ENCODE assay signal across 9 cellular contexts in the genomic region with DNA sequence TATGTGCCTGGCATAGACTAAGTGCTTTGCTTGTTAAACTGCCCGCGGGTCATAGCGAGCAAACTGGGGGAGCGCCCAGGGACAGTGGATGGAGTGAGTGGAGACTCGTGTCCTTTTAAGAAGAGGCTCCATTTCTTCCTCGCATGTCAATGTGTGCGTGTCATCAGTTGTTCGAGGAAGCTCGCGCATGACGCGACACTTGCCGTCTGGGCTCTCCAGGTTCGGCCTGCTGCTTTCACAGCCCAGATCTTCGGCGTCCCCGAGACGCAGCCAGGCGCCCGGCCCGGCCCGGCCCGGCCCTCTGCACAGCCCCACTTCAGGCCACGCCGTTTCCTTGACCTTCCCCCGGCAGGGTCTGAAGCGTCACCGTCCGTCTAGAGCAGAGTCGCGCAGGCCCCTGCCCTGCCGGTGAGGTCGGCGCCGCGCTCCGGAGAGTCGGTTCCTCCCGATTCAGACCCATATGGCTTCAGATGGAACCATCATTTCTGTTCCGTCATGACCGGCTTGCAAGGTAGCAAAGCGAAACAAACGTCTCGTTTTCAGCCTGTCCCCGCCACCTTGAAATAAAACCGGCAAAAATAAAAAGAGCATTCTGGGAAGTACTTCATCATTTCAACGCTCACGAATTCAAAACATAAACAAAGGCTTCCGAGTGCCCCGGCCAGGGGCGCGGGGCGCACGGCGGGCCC. TPM values are rescaled to one million over a fixed set of nuclear protein-coding genes. Genes with fewer than 3 reads are reported as not detected.
DNase-seq lines count a peak whose midpoint lies in the region; ATAC-seq and TF ChIP-seq lines count a peak whose summit lies in the region.
"Had no signal": no experiment of that assay in that cellular context is flagged by ENCODE, and none has a peak within 500 bp of the region (broad histone marks: within the 10 kb centered on the region; RNA-seq: fewer than 3 reads in every experiment).

No MANE protein-coding gene starts in this region.

- peak overlapping the region; percentile 83 for H2AFZ ChIP-seq in parathyroid adenoma

- H3K27me3 ChIP-seq in MG63 (peaks cover 33% of the 10 kb centered on the region), parathyroid adenoma (ENCODE audit: control insufficient read depth, insufficient read depth, low read length) (no peaks in the 10 kb centered on the region)

- no peaks in the 10 kb centered on the region for H3K4me1 ChIP-seq in parathyroid adenoma

- in situ Hi-C loops in ACHN (cut with HindIII; ENCODE audit: low pct_ligation_motif_present, low pct_unique_long_range_greater_than_20kb, low sequenced_read_pairs) = no loop called here

- H3K4me3 ChIP-seq in MG63 (peak overlapping the region; percentile 27), parathyroid adenoma (ENCODE audit: low read depth, low read length) (peak overlapping the region; percentile 66)

- intact Hi-C loops in left ventricle myocardium superior (cut with micrococcal nuclease) = no loop called here

- no peaks in the 10 kb centered on the region for H3K9me3 ChIP-seq in MG63
- H3K9me3 ChIP-seq in parathyroid adenoma (ENCODE audit: control insufficient read depth, low read length) = no peaks in the 10 kb centered on the region

- peak; percentile 43 for DNase-seq in NCI-H510A treated with DMSO at 0.1 percent for 48 hours (lab: John Stamatoyannopoulos, UW)
- no peak for DNase-seq in NCI-H510A (lab: John Stamatoyannopoulos, UW)
- no peak for DNase-seq in MG63
- DNase-seq in left ventricle myocardium superior = peak; percentile 73
- no peak for DNase-seq in ACHN
- DNase-seq: DND-41 had no signal

- H3K36me3 ChIP-seq in MG63 (no peaks in the 10 kb centered on the region), parathyroid adenoma (ENCODE audit: control insufficient read depth, insufficient read depth, low read length) (no peaks in the 10 kb centered on the region)

- H3K27ac ChIP-seq in angular gyrus (ENCODE audit: low read depth, low read length) (peak overlapping the region; percentile 34), parathyroid adenoma (peak overlapping the region; percentile 69)

- peak overlapping the region; percentile 71 for H3K4me2 ChIP-seq in parathyroid adenoma (ENCODE audit: low read length)

- no peak for TF ChIP-seq CTCF in parathyroid adenoma (IDR thresholded peaks at IDR 0.05)

- ATAC-seq in left ventricle myocardium superior = peak; percentile 77
- ATAC-seq in GM18517 (IDR thresholded peaks at IDR 0.05; ENCODE audit: unreplicated experiment) = no peak

- no peaks in the 10 kb centered on the region for H3K79me2 ChIP-seq in parathyroid adenoma

- peak overlapping the region; percentile 28 for H3K9ac ChIP-seq in parathyroid adenoma

RNA-seq across cellular contexts. Expression of gene ARHGEF7, which starts 0.6 kb away (rescaled TPM):
- total RNA-seq in MG63 (2014; rRNA removed; shearing (Covaris generic); ENCODE audit: low replicate concordance) = 9.7 and 11.4 TPM in 2 replicates
- 56.2 TPM for total RNA-seq in left ventricle myocardium superior

Comparison
In these comparisons a context has a peak if more than half of its experiments do, and no peak if none do; other contexts are left out.
1. DNase-seq: peak in NCI-H510A treated with DMSO at 0.1 percent for 48 hours (single experiment) and left ventricle myocardium superior (single experiment); none in NCI-H510A (single experiment), MG63 (single experiment) and ACHN (single experiment).